ENCODE assay signal across 8 cellular contexts in the genomic region with DNA sequence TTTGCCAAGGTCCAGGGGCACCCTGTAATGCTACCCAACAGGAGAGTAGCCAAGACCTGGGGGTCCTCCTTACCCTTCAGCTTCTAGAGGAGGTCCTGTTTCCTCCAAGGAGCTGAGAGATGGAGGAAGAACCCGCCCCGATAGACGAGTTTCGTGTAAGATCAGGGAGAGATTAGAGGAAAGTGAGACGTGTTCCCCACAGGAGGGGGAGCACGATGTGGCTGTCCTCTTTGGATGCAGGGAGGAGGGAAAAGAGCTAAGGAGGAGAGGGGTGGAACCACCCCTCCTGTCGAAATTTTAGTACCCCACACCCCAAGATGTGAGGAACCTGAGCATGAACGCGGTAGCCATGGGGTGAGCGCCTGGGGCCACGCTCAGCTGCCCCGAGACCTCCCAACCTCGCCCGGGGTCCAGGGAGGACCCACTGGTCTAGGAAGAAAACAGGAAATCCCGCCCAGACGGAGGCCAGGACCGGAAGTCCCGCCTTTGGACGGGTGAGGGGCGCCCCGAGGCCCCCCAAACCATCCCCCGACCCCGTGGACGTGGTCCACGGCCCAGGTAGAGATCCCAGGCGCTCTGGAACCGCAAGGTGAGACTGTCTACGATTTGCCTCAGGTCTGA. TPM values are rescaled to one million over a fixed set of nuclear protein-coding genes. Genes with fewer than 3 reads are reported as not detected.
DNase-seq lines count a peak whose midpoint lies in the region; ATAC-seq and TF ChIP-seq lines count a peak whose summit lies in the region.

No MANE protein-coding gene starts in this region.

- no peaks in the 10 kb centered on the region for H3K9me3 ChIP-seq in gastroesophageal sphincter

- WGBS in gastroesophageal sphincter (ENCODE audit: low coverage in 1 of 2), 2 donors = 0% methylated on average over 8 of the region's 28 CpGs; no CpG with 5 or more reads in 1 of the 2 donors

- TF ChIP-seq EP300 in gastroesophageal sphincter (IDR thresholded peaks at IDR 0.05) = no peak

- ATAC-seq in activated T-cell treated with anti-CD3 and anti-CD28 coated beads, Interleukin-2, amount 50 U/mL, for 72 hours (replicated peaks in 1 of 2) = peak in 1 of 2 donors; percentile 8
- ATAC-seq in gastroesophageal sphincter = no peak
- no peak for ATAC-seq in GM21619 (IDR thresholded peaks at IDR 0.05; ENCODE audit: unreplicated experiment)
- ATAC-seq in GM21526 (IDR thresholded peaks at IDR 0.05; ENCODE audit: low FRiP score, unreplicated experiment) = no peak

- peaks cover 0 to 12% of the 10 kb centered on the region in 2 donors for H3K36me3 Mint-ChIP-seq in activated T-cell treated with anti-CD3 and anti-CD28 coated beads, Interleukin-2, amount 50 U/mL, for 72 hours (ENCODE audit: insufficient read depth in 2 of 2)

- no peaks in the 10 kb centered on the region for H3K27me3 Mint-ChIP-seq in activated T-cell treated with anti-CD3 and anti-CD28 coated beads, Interleukin-2, amount 50 U/mL, for 72 hours (ENCODE audit: low read depth)

- H3K9me3 Mint-ChIP-seq in activated T-cell treated with anti-CD3 and anti-CD28 coated beads, Interleukin-2, amount 50 U/mL, for 72 hours = no peaks in the 10 kb centered on the region

- TF ChIP-seq CTCF in gastroesophageal sphincter (IDR thresholded peaks at IDR 0.05) = no peak

- peaks cover 43% of the 10 kb centered on the region for H3K4me1 Mint-ChIP-seq in activated T-cell treated with anti-CD3 and anti-CD28 coated beads, Interleukin-2, amount 50 U/mL, for 72 hours (ENCODE audit: low read depth)

- H3K27ac ChIP-seq in gastroesophageal sphincter = peak overlapping the region; percentile 94 to 100 (median 99)

- H3K27ac Mint-ChIP-seq in activated T-cell treated with anti-CD3 and anti-CD28 coated beads, Interleukin-2, amount 50 U/mL, for 72 hours = peak overlapping the region; percentile 93

- no peak overlapping the region for H3K4me3 Mint-ChIP-seq in activated T-cell treated with anti-CD3 and anti-CD28 coated beads, Interleukin-2, amount 50 U/mL, for 72 hours

- DNase-seq in NK-92 treated with Interleukin-12 subunit alpha and Interleukin-12 subunit beta, amount 100 ng/mL, for 24 hours (lab: John Stamatoyannopoulos, UW) = peak; percentile 59
- DNase-seq in NK-92 (lab: John Stamatoyannopoulos, UW; ENCODE audit: unreplicated experiment) (no peak), NCI-H82 treated with DMSO at 0.1 percent for 48 hours (lab: John Stamatoyannopoulos, UW; ENCODE audit: unreplicated experiment) (peak; percentile 41), occipital lobe (lab: John Stamatoyannopoulos, UW) (peak; percentile 52)
- peak; percentile 65 to 71 for DNase-seq in activated T-cell treated with anti-CD3 and anti-CD28 coated beads, Interleukin-2, amount 50 U/mL, for 72 hours

- TF ChIP-seq POLR2A in gastroesophageal sphincter (IDR thresholded peaks at IDR 0.05) = no peak

- peaks cover 0 to 67% (median 18%) of the 10 kb centered on the region in 3 donors for H3K4me1 ChIP-seq in gastroesophageal sphincter

- peaks cover 0 to 57% of the 10 kb centered on the region in 2 donors for H3K36me3 ChIP-seq in gastroesophageal sphincter

- peak overlapping the region; percentile 79 to 88 for H3K4me3 ChIP-seq in gastroesophageal sphincter

- H3K27me3 ChIP-seq in gastroesophageal sphincter = no peaks in the 10 kb centered on the region

RNA-seq across cellular contexts. Expression of a gene that starts 1.2 kb away (rescaled TPM):
- total RNA-seq in activated T-cell treated with anti-CD3 and anti-CD28 coated beads, Interleukin-2, amount 50 U/mL, for 72 hours = 10 to 100 TPM; 30.5 to 36.6 TPM
- total RNA-seq in gastroesophageal sphincter (10 to 100 TPM; 14.4 to 24.6 (median 19.7) TPM), occipital lobe (3.9 TPM)

RNA-seq across cellular contexts. Expression of a gene that starts 1.6 kb away (rescaled TPM):
- total RNA-seq in activated T-cell treated with anti-CD3 and anti-CD28 coated beads, Interleukin-2, amount 50 U/mL, for 72 hours = 10 to 100 TPM; 47.9 to 53.9 TPM
- total RNA-seq in gastroesophageal sphincter = 10 to 100 TPM; 25.1 to 41.9 (median 37.3) TPM
- 6.1 TPM for total RNA-seq in occipital lobe

RNA-seq across cellular contexts. Expression of a gene that starts 8.5 kb away (rescaled TPM):
- total RNA-seq in activated T-cell treated with anti-CD3 and anti-CD28 coated beads, Interleukin-2, amount 50 U/mL, for 72 hours = 10 to 100 TPM; 71.1 to 74.5 TPM
- total RNA-seq in gastroesophageal sphincter = 10 to 100 TPM; 12.5 to 64.3 (median 29.4) TPM
- 24.0 TPM for total RNA-seq in occipital lobe

RNA-seq across cellular contexts. Expression of a gene that starts 20.8 kb away (rescaled TPM):
- total RNA-seq in activated T-cell treated with anti-CD3 and anti-CD28 coated beads, Interleukin-2, amount 50 U/mL, for 72 hours = 10 to 100 TPM; 16.7 to 42.3 TPM
- total RNA-seq in gastroesophageal sphincter (1 to 10 TPM in 1 of 4 donors, under 1 TPM in 1, not detected in 2; 0.39 to 1.2 TPM), occipital lobe (not detected)

RNA-seq across cellular contexts. Expression of a gene that starts 25.0 kb away (rescaled TPM):
- 10 to 100 TPM; 63.8 to 73.3 TPM for total RNA-seq in activated T-cell treated with anti-CD3 and anti-CD28 coated beads, Interleukin-2, amount 50 U/mL, for 72 hours
- total RNA-seq in gastroesophageal sphincter = 10 to 100 TPM; 52.9 to 89.1 (median 60.0) TPM
- 99.2 TPM for total RNA-seq in occipital lobe
